Comparison of ENCODE assay signal across 9 cellular contexts in genomic region chr18:48605408-48605845, GRCh38.
A peak's percentile ranks its signal among the peaks of the same experiment; 100 is the strongest.
DNase-seq lines count a peak whose midpoint lies in the region; TF ChIP-seq lines count a peak whose summit lies in the region.
"Had no signal": no experiment of that assay in that cellular context is flagged by ENCODE, and none has a peak within 500 bp of the region (broad histone marks: within the 10 kb centered on the region; RNA-seq: fewer than 3 reads in every experiment).

No MANE protein-coding gene starts in this region.

- intact Hi-C loops in activated T-helper 1 cell treated with anti-CD3 and anti-CD28 coated beads, Interleukin-12 subunit alpha, Interleukin-12 subunit beta, Interleukin-2, Interleukin-4 antibody, amounts not matched to agents 30 ng/mL and 10 ng/mL and 1 ng/mL, durations not matched to agents 14 hours and 24 hours and 36 hours (cut with micrococcal nuclease) = no loop called here

- H3K27me3 Mint-ChIP-seq in nephron (ENCODE audit: low read depth) = no peaks in the 10 kb centered on the region
- no peaks in the 10 kb centered on the region for H3K27me3 Mint-ChIP-seq in activated T-helper 1 cell treated with anti-CD3 and anti-CD28 coated beads, Interleukin-12 subunit alpha, Interleukin-12 subunit beta, Interleukin-2, Interleukin-4 antibody, amounts not matched to agents 30 ng/mL and 10 ng/mL and 1 ng/mL, durations not matched to agents 14 hours and 24 hours and 36 hours (ENCODE audit: insufficient read depth)
- H3K27me3 Mint-ChIP-seq: CD4-positive, CD25-positive, alpha-beta regulatory T cell had no signal

- H3K36me3 Mint-ChIP-seq in nephron (ENCODE audit: low read depth) = peaks cover 3% of the 10 kb centered on the region
- H3K36me3 Mint-ChIP-seq in activated T-helper 1 cell treated with anti-CD3 and anti-CD28 coated beads, Interleukin-12 subunit alpha, Interleukin-12 subunit beta, Interleukin-2, Interleukin-4 antibody, amounts not matched to agents 30 ng/mL and 10 ng/mL and 1 ng/mL, durations not matched to agents 14 hours and 24 hours and 36 hours (ENCODE audit: low read depth) = no peaks in the 10 kb centered on the region
- H3K36me3 Mint-ChIP-seq: CD4-positive, CD25-positive, alpha-beta regulatory T cell had no signal

- no peak for TF ChIP-seq EP300 in Ishikawa (IDR thresholded peaks at IDR 0.05; ENCODE audit: borderline replicate concordance)

- H3K27ac Mint-ChIP-seq in nephron = no peak overlapping the region
- no peak overlapping the region for H3K27ac Mint-ChIP-seq in activated T-helper 1 cell treated with anti-CD3 and anti-CD28 coated beads, Interleukin-12 subunit alpha, Interleukin-12 subunit beta, Interleukin-2, Interleukin-4 antibody, amounts not matched to agents 30 ng/mL and 10 ng/mL and 1 ng/mL, durations not matched to agents 14 hours and 24 hours and 36 hours
- H3K27ac Mint-ChIP-seq: CD4-positive, CD25-positive, alpha-beta regulatory T cell had no signal

- peak; percentile 52; the same call in 1 of the 2 replicates for TF ChIP-seq RAD21 in Ishikawa (IDR thresholded peaks at IDR 0.05; ENCODE audit: low read depth)

- no peak overlapping the region for H3K4me3 Mint-ChIP-seq in nephron
- no peak overlapping the region for H3K4me3 Mint-ChIP-seq in activated T-helper 1 cell treated with anti-CD3 and anti-CD28 coated beads, Interleukin-12 subunit alpha, Interleukin-12 subunit beta, Interleukin-2, Interleukin-4 antibody, amounts not matched to agents 30 ng/mL and 10 ng/mL and 1 ng/mL, durations not matched to agents 14 hours and 24 hours and 36 hours
- H3K4me3 Mint-ChIP-seq: CD4-positive, CD25-positive, alpha-beta regulatory T cell had no signal

- DNase-seq in SIG-M5 treated with dmso at 0.1 percent for 504 hours (lab: John Stamatoyannopoulos, UW; ENCODE audit: unreplicated experiment) (peak; percentile 42), SIG-M5 (lab: John Stamatoyannopoulos, UW) (no peak), UCSD-AML1 (lab: John Stamatoyannopoulos, UW; ENCODE audit: unreplicated experiment) (peak; percentile 81), activated gamma-delta T cell (lab: John Stamatoyannopoulos, UW) (no peak), NCI-H446 treated with DMSO at 0.1 percent for 48 hours (lab: John Stamatoyannopoulos, UW) (no peak)
- DNase-seq in activated T-helper 1 cell treated with anti-CD3 and anti-CD28 coated beads, Interleukin-12 subunit alpha, Interleukin-12 subunit beta, Interleukin-2, Interleukin-4 antibody, amounts not matched to agents 30 ng/mL and 10 ng/mL and 1 ng/mL, durations not matched to agents 14 hours and 24 hours and 36 hours (ENCODE audit: low spot score) = no peak
- DNase-seq: CD4-positive, CD25-positive, alpha-beta regulatory T cell had no signal

- peak; percentile 9 to 36 (median 11) for TF ChIP-seq CTCF in nephron (IDR thresholded peaks at IDR 0.05; ENCODE audit: unreplicated experiment in 3 of 3)

- peaks cover 50% of the 10 kb centered on the region for H3K4me1 Mint-ChIP-seq in nephron
- H3K4me1 Mint-ChIP-seq in activated T-helper 1 cell treated with anti-CD3 and anti-CD28 coated beads, Interleukin-12 subunit alpha, Interleukin-12 subunit beta, Interleukin-2, Interleukin-4 antibody, amounts not matched to agents 30 ng/mL and 10 ng/mL and 1 ng/mL, durations not matched to agents 14 hours and 24 hours and 36 hours (ENCODE audit: low read depth) = no peaks in the 10 kb centered on the region
- H3K4me1 Mint-ChIP-seq: CD4-positive, CD25-positive, alpha-beta regulatory T cell had no signal

- H3K9me3 Mint-ChIP-seq in nephron = no peaks in the 10 kb centered on the region
- H3K9me3 Mint-ChIP-seq in activated T-helper 1 cell treated with anti-CD3 and anti-CD28 coated beads, Interleukin-12 subunit alpha, Interleukin-12 subunit beta, Interleukin-2, Interleukin-4 antibody, amounts not matched to agents 30 ng/mL and 10 ng/mL and 1 ng/mL, durations not matched to agents 14 hours and 24 hours and 36 hours = no peaks in the 10 kb centered on the region

TF ChIP-seq in Ishikawa, 13 proteins besides CTCF, POLR2A, EP300 and RAD21:
- TF ChIP-seq YY1 (IDR thresholded peaks at IDR 0.05; ENCODE audit: low read depth) = no peak
- TF ChIP-seq REST (IDR thresholded peaks at IDR 0.05; ENCODE audit: low read depth) = no peak
- TF ChIP-seq MAX (IDR thresholded peaks at IDR 0.05) = no peak
- TF ChIP-seq ZBTB7A (IDR thresholded peaks at IDR 0.05; ENCODE audit: low read depth) = no peak
- TF ChIP-seq CREB1 (IDR thresholded peaks at IDR 0.05; ENCODE audit: low read depth) = no peak
- no peak for TF ChIP-seq TAF1 (IDR thresholded peaks at IDR 0.05; ENCODE audit: low read depth)
- no peak for TF ChIP-seq TCF12 (IDR thresholded peaks at IDR 0.05; ENCODE audit: low read depth)
- no peak for TF ChIP-seq TEAD4 (IDR thresholded peaks at IDR 0.05)
- TF ChIP-seq FOXM1 (IDR thresholded peaks at IDR 0.05; ENCODE audit: borderline replicate concordance, low read depth) = no peak
- no peak for TF ChIP-seq USF1 (IDR thresholded peaks at IDR 0.05)
- no peak for TF ChIP-seq EGR1 (IDR thresholded peaks at IDR 0.05)
- no peak for TF ChIP-seq NFIC (IDR thresholded peaks at IDR 0.05)
- no peak for TF ChIP-seq CEBPB (IDR thresholded peaks at IDR 0.05)

Comparison
In these comparisons a context has a peak if more than half of its experiments do, and no peak if none do; other contexts are left out.
1. DNase-seq: peak in SIG-M5 treated with dmso at 0.1 percent for 504 hours (single experiment) and UCSD-AML1 (single experiment); none in SIG-M5 (single experiment), activated gamma-delta T cell (single experiment), NCI-H446 treated with DMSO at 0.1 percent for 48 hours (single experiment) and activated T-helper 1 cell treated with anti-CD3 and anti-CD28 coated beads, Interleukin-12 subunit alpha, Interleukin-12 subunit beta, Interleukin-2, Interleukin-4 antibody, amounts not matched to agents 30 ng/mL and 10 ng/mL and 1 ng/mL, durations not matched to agents 14 hours and 24 hours and 36 hours (single experiment).